In genomic region chr7:1533569-1534329, GRCh38 we compare ENCODE assay signal across 8 cellular contexts. TPM values are rescaled to one million over a fixed set of nuclear protein-coding genes. Genes with fewer than 3 reads are reported as not detected.
DNase-seq lines count a peak whose midpoint lies in the region; ATAC-seq and TF ChIP-seq lines count a peak whose summit lies in the region.

No MANE protein-coding gene starts in this region.

- H3K4me3 ChIP-seq in CD4-positive, alpha-beta memory T cell (ENCODE audit: low read length in 2 of 2): peak overlapping the region in 1 of 2 donors; percentile 42
- H3K4me3 ChIP-seq in gastroesophageal sphincter (peak overlapping the region in 1 of 2 donors; percentile 87), skeletal muscle cell (ENCODE audit: low read depth, low read length) (no peak overlapping the region)

- POLR2A ChIA-PET in CD4-positive, alpha-beta memory T cell (lab: Charles Lee; ENCODE audit: partially characterized antibody): interaction anchor here (1.1 to 3.3 kb wide), 4 partner anchors 21 to 75 kb away, joined by 3 to 18 read pairs (median 11); partner anchors contain the start of genes INTS1 and PSMG3

- peak overlapping the region; percentile 77 for H3K27ac ChIP-seq in CD4-positive, alpha-beta memory T cell (ENCODE audit: low read depth, low read length)
- H3K27ac ChIP-seq in gastroesophageal sphincter: peak overlapping the region; percentile 80 to 100 (median 98)

- TF ChIP-seq CTCF in gastroesophageal sphincter (IDR thresholded peaks at IDR 0.05): no peak

- peaks cover 38% of the 10 kb centered on the region for H3K4me1 ChIP-seq in CD4-positive, alpha-beta memory T cell (ENCODE audit: insufficient read depth, low read length)
- H3K4me1 ChIP-seq in gastroesophageal sphincter: peaks cover 0 to 81% (median 37%) of the 10 kb centered on the region in 3 donors

- CTCF ChIA-PET in CD4-positive, alpha-beta memory T cell (lab: Charles Lee; ENCODE audit: partially characterized antibody): interaction anchor here (1.5 kb wide), 1 partner anchor 22 kb away, joined by 9 read pairs; the partner anchor contains the start of gene TMEM184A

- peak; percentile 33 for ATAC-seq in HG03520 (IDR thresholded peaks at IDR 0.05; ENCODE audit: unreplicated experiment)
- ATAC-seq in gastroesophageal sphincter: no peak

- intact Hi-C loops in CD4-positive, alpha-beta memory T cell (cut with micrococcal nuclease): no loop called here

- H3K4me1 Mint-ChIP-seq in CD4-positive, alpha-beta memory T cell: peaks cover 12 to 42% (median 27%) of the 10 kb centered on the region in 4 donors

- H3K4me3 Mint-ChIP-seq in CD4-positive, alpha-beta memory T cell: peak overlapping the region in 7 of 8 donors; percentile 52 to 94 (median 89)

- no peak for TF ChIP-seq POLR2A in gastroesophageal sphincter (IDR thresholded peaks at IDR 0.05)

- no peaks in the 10 kb centered on the region for H3K36me3 ChIP-seq in CD4-positive, alpha-beta memory T cell (ENCODE audit: insufficient read depth, low read length)
- H3K36me3 ChIP-seq in gastroesophageal sphincter: peaks cover 0 to 12% of the 10 kb centered on the region in 2 donors

- peak in 1 of 5 donors; percentile 38 for DNase-seq in CD4-positive, alpha-beta memory T cell
- peak; percentile 55 to 69 for DNase-seq in activated T-cell treated with anti-CD3 and anti-CD28 coated beads, Interleukin-2, amount 50 U/mL, for 48 hours
- DNase-seq in skeletal muscle cell (ENCODE audit: low read depth) (peak; percentile 76), NCI-H1105 (lab: John Stamatoyannopoulos, UW) (no peak), NOMO-1 (lab: John Stamatoyannopoulos, UW; ENCODE audit: unreplicated experiment in 2 of 2) (no peak), activated gamma-delta T cell (lab: John Stamatoyannopoulos, UW) (no peak)

- H3K27ac Mint-ChIP-seq in CD4-positive, alpha-beta memory T cell: peak overlapping the region; percentile 95 to 98 (median 96)

- 75 to 100% methylated on average over 2 to 10 of the region's 24 CpGs for WGBS in gastroesophageal sphincter (ENCODE audit: low coverage in 1 of 2), 2 donors

- no peaks in the 10 kb centered on the region for H3K9me3 ChIP-seq in CD4-positive, alpha-beta memory T cell (ENCODE audit: control insufficient read depth in 1 of 2, low read length in 2 of 2)
- no peaks in the 10 kb centered on the region for H3K9me3 ChIP-seq in gastroesophageal sphincter

- no peak for TF ChIP-seq EP300 in gastroesophageal sphincter (IDR thresholded peaks at IDR 0.05)

- H3K9me3 Mint-ChIP-seq in CD4-positive, alpha-beta memory T cell: peaks cover 0 to 2% (median 0%) of the 10 kb centered on the region in 8 donors

- no peaks in the 10 kb centered on the region for H3K27me3 ChIP-seq in CD4-positive, alpha-beta memory T cell (ENCODE audit: insufficient read depth, low read length)
- peaks cover 8% of the 10 kb centered on the region for H3K27me3 ChIP-seq in gastroesophageal sphincter

- peaks cover 4 to 25% of the 10 kb centered on the region in 2 donors for H3K36me3 Mint-ChIP-seq in CD4-positive, alpha-beta memory T cell

- H3K27me3 Mint-ChIP-seq in CD4-positive, alpha-beta memory T cell: no peaks in the 10 kb centered on the region

RNA-seq across cellular contexts. Expression of gene MAFK, which starts 3.2 kb away (rescaled TPM):
- total RNA-seq in CD4-positive, alpha-beta memory T cell: 10 to 100 TPM; 50.1 to 50.3 TPM
- 1 to 10 TPM in 1 of 2 donors, under 1 TPM in 1; 0.32 to 1.0 TPM for polyA plus RNA-seq in CD4-positive, alpha-beta memory T cell
- total RNA-seq in gastroesophageal sphincter: 100 to 1,000 TPM in 1 of 4 donors, 10 to 100 TPM in 3; 64.6 to 104 (median 77.0) TPM

RNA-seq across cellular contexts. Expression of gene TMEM184A, which starts 22.3 kb away (rescaled TPM):
- total RNA-seq in CD4-positive, alpha-beta memory T cell: not detected
- not detected for polyA plus RNA-seq in CD4-positive, alpha-beta memory T cell
- 1 to 10 TPM in 1 of 4 donors, under 1 TPM in 2, not detected in 1; 0.15 to 1.5 (median 0.31) TPM for total RNA-seq in gastroesophageal sphincter

RNA-seq across cellular contexts. Expression of gene INTS1, which starts 29.6 kb away (rescaled TPM):
- total RNA-seq in CD4-positive, alpha-beta memory T cell: 100 to 1,000 TPM; 135 to 137 TPM
- polyA plus RNA-seq in CD4-positive, alpha-beta memory T cell: 10 to 100 TPM in 1 of 2 donors, 1 to 10 TPM in 1; 6.0 to 29.2 TPM
- total RNA-seq in gastroesophageal sphincter: 10 to 100 TPM; 29.8 to 65.5 (median 41.4) TPM

RNA-seq across cellular contexts. Expression of gene PSMG3, which starts 36.1 kb away (rescaled TPM):
- total RNA-seq in CD4-positive, alpha-beta memory T cell: 10 to 100 TPM; 19.3 to 22.2 TPM
- 10 to 100 TPM; 39.7 to 50.2 TPM for polyA plus RNA-seq in CD4-positive, alpha-beta memory T cell
- 10 to 100 TPM; 27.7 to 36.6 (median 35.7) TPM for total RNA-seq in gastroesophageal sphincter

Comparison
In these comparisons a context has a peak if more than half of its experiments do, and no peak if none do; other contexts are left out.
1. DNase-seq: peak in activated T-cell treated with anti-CD3 and anti-CD28 coated beads, Interleukin-2, amount 50 U/mL, for 48 hours (2 of 2) and skeletal muscle cell (single experiment); none in NCI-H1105 (single experiment), NOMO-1 (0 of 2) and activated gamma-delta T cell (single experiment).